In the genomic region with DNA sequence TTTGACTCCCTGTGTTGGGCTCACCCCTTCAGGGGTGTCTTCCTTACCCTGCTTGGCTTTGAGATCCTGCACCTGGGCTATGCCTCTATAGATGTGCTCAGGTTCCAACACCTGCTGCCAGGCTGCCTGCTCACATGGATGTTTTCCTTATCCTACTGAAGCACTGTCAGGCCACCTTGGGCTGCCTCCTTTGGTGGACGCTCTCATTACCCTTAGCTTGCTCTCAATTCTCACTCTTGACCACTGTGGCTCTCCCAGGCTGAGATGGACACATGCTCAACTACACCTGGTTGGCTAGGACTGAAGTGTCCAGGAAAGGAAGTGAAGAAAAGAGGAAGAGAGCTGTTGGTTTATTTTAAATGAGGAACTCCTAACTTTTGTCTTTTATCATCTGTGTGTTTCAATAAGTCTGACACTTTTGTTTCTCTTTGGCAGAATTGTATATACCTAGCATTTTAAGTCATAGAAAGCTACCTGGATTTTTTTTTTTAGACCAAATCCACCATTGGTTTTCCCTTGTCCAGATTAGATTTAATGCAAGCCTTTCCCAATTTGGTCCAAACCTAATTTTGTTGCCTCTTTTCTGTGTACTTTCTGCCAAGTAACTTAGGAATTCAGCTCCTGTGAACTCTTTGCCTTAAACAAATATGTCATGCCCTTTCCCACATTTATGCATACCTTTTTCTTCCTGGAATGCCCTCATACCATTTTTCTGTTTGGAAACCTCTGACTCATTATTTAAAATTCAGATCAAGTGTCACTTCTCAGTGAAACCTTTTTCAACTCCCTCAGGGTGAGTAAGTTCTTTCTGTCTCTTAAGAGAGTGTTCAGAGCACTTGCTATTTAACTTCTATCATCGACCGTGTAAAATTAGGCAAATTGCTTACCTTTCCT, we compare ENCODE assay signal across 13 cellular contexts.
DNase-seq lines count a peak whose midpoint lies in the region; ATAC-seq and TF ChIP-seq lines count a peak whose summit lies in the region.
"Had no signal": no experiment of that assay in that cellular context is flagged by ENCODE, and none has a peak within 500 bp of the region (broad histone marks: within the 10 kb centered on the region; RNA-seq: fewer than 3 reads in every experiment).

No MANE protein-coding gene starts in this region.

- H3K9me3 Mint-ChIP-seq in activated naive CD4-positive, alpha-beta T cell treated with anti-CD3 and anti-CD28 coated beads, Interleukin-2, amount 50 U/mL, for 72 hours, result peaks cover 13 to 14% of the 10 kb centered on the region in 2 donors

- BruUV-seq in mammary epithelial cell (replicated peaks; lab: Mats Ljungman, UMichigan), result no TSS peak

- no peak for TF ChIP-seq CTCF in mammary epithelial cell (conservative IDR thresholded peaks at IDR 0.05 in 1 of 2, IDR thresholded peaks at IDR 0.05 in 1 of 2; ENCODE audit: extremely low read depth in 1 of 2, insufficient read depth in 1 of 2, low read depth in 1 of 2, low read length in 2 of 2)

- CTCF ChIA-PET in mammary epithelial cell (lab: Charles Lee; ENCODE audit: low non-redundant PET), result no interaction called here

- H2AFZ ChIP-seq in mammary epithelial cell (ENCODE audit: low read depth, low read length) (no peak overlapping the region), neuronal stem cell (ENCODE audit: low read length) (no peak overlapping the region)

- no peak overlapping the region for H2BK15ac ChIP-seq in neuronal stem cell (ENCODE audit: low read length)

- no peaks in the 10 kb centered on the region for H4K20me1 ChIP-seq in mammary epithelial cell (ENCODE audit: insufficient read depth, low read length)

- no peak overlapping the region for H3K27ac ChIP-seq in mammary epithelial cell (ENCODE audit: insufficient read depth, low read depth, low read length)
- no peak overlapping the region for H3K27ac ChIP-seq in neuronal stem cell (replicated peaks; ENCODE audit: low read length)
- H3K27ac ChIP-seq: tibial nerve had no signal

- no peak overlapping the region for H4K91ac ChIP-seq in neuronal stem cell (ENCODE audit: low read depth, low read length, poor library complexity)

- H3K36me3 ChIP-seq in mammary epithelial cell (ENCODE audit: insufficient read depth, low read length) (no peaks in the 10 kb centered on the region), neuronal stem cell (replicated peaks in 1 of 2; ENCODE audit: control insufficient read depth in 2 of 2, insufficient read depth in 2 of 2, low read length in 2 of 2) (no peaks in the 10 kb centered on the region)
- H3K36me3 ChIP-seq: tibial nerve had no signal

- no peaks in the 10 kb centered on the region for H3K79me1 ChIP-seq in neuronal stem cell (ENCODE audit: low read depth, low read length)

- no peak overlapping the region for H3K14ac ChIP-seq in neuronal stem cell (ENCODE audit: low read length)

- H3K4ac ChIP-seq in neuronal stem cell (ENCODE audit: low read length), result no peak overlapping the region

- H3K9ac ChIP-seq in mammary epithelial cell (ENCODE audit: insufficient read depth, low read length) (no peak overlapping the region), neuronal stem cell (ENCODE audit: low read depth, low read length, poor library complexity) (no peak overlapping the region)

- H3K4me2 ChIP-seq in mammary epithelial cell (ENCODE audit: insufficient read depth, low read depth, low read length) (no peak overlapping the region), neuronal stem cell (ENCODE audit: insufficient read depth, low read length, poor library complexity, severe bottlenecking) (no peak overlapping the region)

- dilution Hi-C loops in mammary epithelial cell (cut with HindIII; ENCODE audit: low sequenced_read_pairs), result no loop called here

- H3K79me2 ChIP-seq in mammary epithelial cell (ENCODE audit: insufficient read depth, low read length), result no peaks in the 10 kb centered on the region

- DNase-seq in DMS53 treated with DMSO at 0.1 percent for 48 hours (lab: John Stamatoyannopoulos, UW; ENCODE audit: unreplicated experiment) (peak; percentile 69), LHCN-M2 (ENCODE audit: low read depth) (peak; percentile 36), mammary epithelial cell (peak; percentile 11), neuronal stem cell (ENCODE audit: low spot score) (no peak), OCI-M2 (lab: John Stamatoyannopoulos, UW; ENCODE audit: unreplicated experiment) (no peak)
- DNase-seq in activated naive CD4-positive, alpha-beta T cell treated with anti-CD3 and anti-CD28 coated beads, Interleukin-2, amount 50 U/mL, for 72 hours (ENCODE audit: low spot score in 2 of 2), result no peak
- DNase-seq: activated naive CD4-positive, alpha-beta T cell treated with Interleukin-2 at 50 U/mL for 16 hours; immature natural killer cell; occipital lobe had no signal

- ATAC-seq in HG03439 (IDR thresholded peaks at IDR 0.05; ENCODE audit: unreplicated experiment) (no peak), HG02610 (IDR thresholded peaks at IDR 0.05; ENCODE audit: unreplicated experiment) (no peak)
- no peak for ATAC-seq in activated naive CD4-positive, alpha-beta T cell treated with anti-CD3 and anti-CD28 coated beads, Interleukin-2, amount 50 U/mL, for 72 hours
- ATAC-seq: activated CD4-positive, CD25-positive, alpha-beta regulatory T cell treated with anti-CD3 and anti-CD28 coated beads, Interleukin-2, amount 50 U/mL, for 24 hours had no signal

- H4K8ac ChIP-seq in neuronal stem cell (ENCODE audit: low read depth, low read length), result no peak overlapping the region

- no peak overlapping the region for H3K27ac Mint-ChIP-seq in activated naive CD4-positive, alpha-beta T cell treated with anti-CD3 and anti-CD28 coated beads, Interleukin-2, amount 50 U/mL, for 72 hours
- H3K27ac Mint-ChIP-seq: immature natural killer cell had no signal

- intact Hi-C loops in mammary epithelial cell (cut with micrococcal nuclease), result no loop called here

- no peaks in the 10 kb centered on the region for H3K9me3 ChIP-seq in mammary epithelial cell (replicated peaks; ENCODE audit: insufficient read depth, low read length)
- H3K9me3 ChIP-seq in neuronal stem cell (replicated peaks in 1 of 2; ENCODE audit: control insufficient read depth in 2 of 2, insufficient read depth in 1 of 2, low read depth in 1 of 2, low read length in 2 of 2), result no peaks in the 10 kb centered on the region
- H3K9me3 ChIP-seq: tibial nerve had no signal

- 66% methylated on average over 3 of the region's 3 CpGs for WGBS in mammary epithelial cell (ENCODE audit: low coverage, missing lambda C conversion rate)
- no CpG with 5 or more reads among the region's 3 CpGs for WGBS in neuronal stem cell (ENCODE audit: extremely low coverage in 2 of 2, insufficient read length in 2 of 2, insufficient replicate concordance in 1 of 2), 2 donors

- no peak overlapping the region for H2BK120ac ChIP-seq in neuronal stem cell (ENCODE audit: low read depth, low read length)

- H3K4me3 ChIP-seq in mammary epithelial cell (replicated peaks in 1 of 3; ENCODE audit: insufficient read depth in 1 of 3, low read depth in 2 of 3, low read length in 3 of 3) (no peak overlapping the region), neuronal stem cell (ENCODE audit: low read length in 2 of 2) (no peak overlapping the region)
- H3K4me3 ChIP-seq: tibial nerve had no signal

- H3K4me1 ChIP-seq in mammary epithelial cell (ENCODE audit: insufficient read depth, low read length) (no peaks in the 10 kb centered on the region), neuronal stem cell (ENCODE audit: control insufficient read depth in 2 of 2, insufficient read depth in 1 of 2, low read depth in 1 of 2, low read length in 2 of 2) (peaks cover 2 to 6% of the 10 kb centered on the region in 2 donors)
- H3K4me1 ChIP-seq: tibial nerve had no signal

- in situ Hi-C loops in mammary epithelial cell (cut with MboI; ENCODE audit: low sequenced_read_pairs in 2 of 2), result no loop called here

- peaks cover 0 to 10% of the 10 kb centered on the region in 2 donors for H3K36me3 Mint-ChIP-seq in activated naive CD4-positive, alpha-beta T cell treated with anti-CD3 and anti-CD28 coated beads, Interleukin-2, amount 50 U/mL, for 72 hours

- H3K18ac ChIP-seq in neuronal stem cell (ENCODE audit: low read length), result peak overlapping the region; percentile 33

- H2AK5ac ChIP-seq in neuronal stem cell (ENCODE audit: low read depth, low read length), result no peak overlapping the region

- no peaks in the 10 kb centered on the region for H3K27me3 ChIP-seq in mammary epithelial cell (ENCODE audit: insufficient read depth, low read length)
- H3K27me3 ChIP-seq in neuronal stem cell (ENCODE audit: control insufficient read depth in 3 of 3, insufficient read depth in 3 of 3, low read depth in 1 of 3, low read length in 3 of 3), result no peaks in the 10 kb centered on the region
- H3K27me3 ChIP-seq: tibial nerve had no signal

- H2BK12ac ChIP-seq in neuronal stem cell (ENCODE audit: low read length), result no peak overlapping the region

- H3K23ac ChIP-seq in neuronal stem cell (ENCODE audit: low read depth, low read length, poor library complexity), result no peak overlapping the region

- no peak overlapping the region for H2BK5ac ChIP-seq in neuronal stem cell (ENCODE audit: low read length)

Comparison
In these comparisons a context has a peak if more than half of its experiments do, and no peak if none do; other contexts are left out.
1. DNase-seq: peak in DMS53 treated with DMSO at 0.1 percent for 48 hours (single experiment), LHCN-M2 (single experiment) and mammary epithelial cell (single experiment); none in neuronal stem cell (single experiment), OCI-M2 (single experiment) and activated naive CD4-positive, alpha-beta T cell treated with anti-CD3 and anti-CD28 coated beads, Interleukin-2, amount 50 U/mL, for 72 hours (0 of 2).